In genomic region chr4:9532134-9532862, GRCh38 we compare ENCODE assay signal across 8 cellular contexts.
A peak's percentile ranks its signal among the peaks of the same experiment; 100 is the strongest.
DNase-seq lines count a peak whose midpoint lies in the region; TF ChIP-seq lines count a peak whose summit lies in the region.
"Not testable (repeated sequence)": the region's sequence is repeated elsewhere in the genome, so short reads cannot be mapped to it uniquely, and the experiment has no call there.

No MANE protein-coding gene starts in this region.

- peaks cover 44% of the 10 kb centered on the region for H3K27me3 Mint-ChIP-seq in chondrocyte (ENCODE audit: low read depth)
- peaks cover 33% of the 10 kb centered on the region for H3K27me3 Mint-ChIP-seq in progenitor cell of endocrine pancreas
- H3K27me3 Mint-ChIP-seq in stimulated activated naive CD8-positive, alpha-beta T cell treated with anti-CD3 and anti-CD28 coated beads, Interleukin-15, Interleukin-2, amounts not matched to agents 100 ng/mL and 50 ng/mL, for 24 hours = peaks cover 33% of the 10 kb centered on the region

- peak overlapping the region; percentile 69 for H3K4me3 Mint-ChIP-seq in chondrocyte (ENCODE audit: unreplicated experiment)
- H3K4me3 Mint-ChIP-seq in progenitor cell of endocrine pancreas (ENCODE audit: low read depth) = peak overlapping the region; percentile 81
- H3K4me3 Mint-ChIP-seq in stimulated activated naive CD8-positive, alpha-beta T cell treated with anti-CD3 and anti-CD28 coated beads, Interleukin-15, Interleukin-2, amounts not matched to agents 100 ng/mL and 50 ng/mL, for 24 hours = peak overlapping the region; percentile 70

- not testable (repeated sequence) for H3K4me1 ChIP-seq in OCI-LY1 (ENCODE audit: insufficient read depth, low read length, severe bottlenecking); iPS-20b (ENCODE audit: insufficient read depth, low read length)

- H3K27ac ChIP-seq in OCI-LY1 (ENCODE audit: low read depth, low read length, poor library complexity, severe bottlenecking); iPS-20b (ENCODE audit: low read length): not testable (repeated sequence)

- TF ChIP-seq CTCF in OCI-LY1 (IDR thresholded peaks at IDR 0.05; ENCODE audit: low read length) = 0 out of 2 replicates have a peak, but pooled peaks have one; percentile 14
- TF ChIP-seq CTCF in chondrocyte (IDR thresholded peaks at IDR 0.05) = peak; percentile 87
- TF ChIP-seq CTCF in progenitor cell of endocrine pancreas (IDR thresholded peaks at IDR 0.05; ENCODE audit: unreplicated experiment) = peak; percentile 89

- H3K79me2 ChIP-seq in OCI-LY1 (ENCODE audit: insufficient read depth, low read length) = not testable (repeated sequence)

- H3K36me3 ChIP-seq in OCI-LY1 (ENCODE audit: insufficient read depth, low read length); iPS-20b (ENCODE audit: insufficient read depth, low read depth, low read length): not testable (repeated sequence)

- not testable (repeated sequence) for H3K36me3 Mint-ChIP-seq in chondrocyte (ENCODE audit: low read depth); progenitor cell of endocrine pancreas (ENCODE audit: insufficient read depth); stimulated activated naive CD8-positive, alpha-beta T cell treated with anti-CD3 and anti-CD28 coated beads, Interleukin-15, Interleukin-2, amounts not matched to agents 100 ng/mL and 50 ng/mL, for 24 hours (ENCODE audit: low read depth)

- not testable (repeated sequence) for H2AFZ ChIP-seq in OCI-LY1 (ENCODE audit: low read length)

- H3K27ac Mint-ChIP-seq in chondrocyte (ENCODE audit: unreplicated experiment); progenitor cell of endocrine pancreas; stimulated activated naive CD8-positive, alpha-beta T cell treated with anti-CD3 and anti-CD28 coated beads, Interleukin-15, Interleukin-2, amounts not matched to agents 100 ng/mL and 50 ng/mL, for 24 hours: not testable (repeated sequence)

- peak; percentile 15 for DNase-seq in DMS153 treated with DMSO at 0.1 percent for 48 hours (lab: John Stamatoyannopoulos, UW; ENCODE audit: unreplicated experiment)
- peak; percentile 61 for DNase-seq in KG1 (lab: John Stamatoyannopoulos, UW)
- peak; percentile 45 to 61 (median 47) for DNase-seq in activated CD8-positive, alpha-beta memory T cell treated with anti-CD3 and anti-CD28 coated beads for 48 hours (ENCODE audit: low read depth in 2 of 3, low spot score in 2 of 3)
- DNase-seq in chondrocyte (ENCODE audit: low spot score) = not testable (repeated sequence)
- peak; percentile 87 for DNase-seq in progenitor cell of endocrine pancreas (ENCODE audit: low spot score, unreplicated experiment)

- not testable (repeated sequence) for H3F3A ChIP-seq in OCI-LY1 (ENCODE audit: insufficient read depth, low read length)

- H3K9me2 ChIP-seq in OCI-LY1 (ENCODE audit: low read depth, low read length) = not testable (repeated sequence)

- not testable (repeated sequence) for H3K9ac ChIP-seq in OCI-LY1 (ENCODE audit: low read length)
- peak overlapping the region; percentile 68; the same call in 1 of the 2 replicates for H3K9ac ChIP-seq in iPS-20b (ENCODE audit: low read depth, low read length)

- not testable (repeated sequence) for H3K4me1 Mint-ChIP-seq in chondrocyte (ENCODE audit: low read depth); stimulated activated naive CD8-positive, alpha-beta T cell treated with anti-CD3 and anti-CD28 coated beads, Interleukin-15, Interleukin-2, amounts not matched to agents 100 ng/mL and 50 ng/mL, for 24 hours (ENCODE audit: low read depth)
- peaks cover 20% of the 10 kb centered on the region for H3K4me1 Mint-ChIP-seq in progenitor cell of endocrine pancreas (ENCODE audit: low read depth)

- H3K9me3 Mint-ChIP-seq in chondrocyte (ENCODE audit: low read depth); progenitor cell of endocrine pancreas (ENCODE audit: low read depth); stimulated activated naive CD8-positive, alpha-beta T cell treated with anti-CD3 and anti-CD28 coated beads, Interleukin-15, Interleukin-2, amounts not matched to agents 100 ng/mL and 50 ng/mL, for 24 hours: not testable (repeated sequence)

- H3K27me3 ChIP-seq in OCI-LY1 (ENCODE audit: insufficient read depth, low read length) = not testable (repeated sequence)
- H3K27me3 ChIP-seq in iPS-20b (ENCODE audit: insufficient read depth, low read length) = peaks cover 25% of the 10 kb centered on the region

- H3K4me2 ChIP-seq in OCI-LY1 (ENCODE audit: low read length) = peak overlapping the region; percentile 47

- not testable (repeated sequence) for H3K9me3 ChIP-seq in OCI-LY1 (ENCODE audit: low read length); iPS-20b (ENCODE audit: insufficient read depth, low read depth, low read length)

- not testable (repeated sequence) for H4K20me1 ChIP-seq in OCI-LY1 (ENCODE audit: insufficient read depth, low read length)

- H3K4me3 ChIP-seq in OCI-LY1 (ENCODE audit: low read depth, low read length, poor library complexity, severe bottlenecking) (peak overlapping the region; percentile 29), iPS-20b (ENCODE audit: low read length) (peak overlapping the region; percentile 65)

Comparison
In these comparisons a context has a peak if more than half of its experiments do, and no peak if none do; other contexts are left out.
1. CTCF ChIP-seq: peak in every context shown above with its lines; median percentile 89 in progenitor cell of endocrine pancreas; 87 in chondrocyte; 14 in OCI-LY1.